In the genomic region with DNA sequence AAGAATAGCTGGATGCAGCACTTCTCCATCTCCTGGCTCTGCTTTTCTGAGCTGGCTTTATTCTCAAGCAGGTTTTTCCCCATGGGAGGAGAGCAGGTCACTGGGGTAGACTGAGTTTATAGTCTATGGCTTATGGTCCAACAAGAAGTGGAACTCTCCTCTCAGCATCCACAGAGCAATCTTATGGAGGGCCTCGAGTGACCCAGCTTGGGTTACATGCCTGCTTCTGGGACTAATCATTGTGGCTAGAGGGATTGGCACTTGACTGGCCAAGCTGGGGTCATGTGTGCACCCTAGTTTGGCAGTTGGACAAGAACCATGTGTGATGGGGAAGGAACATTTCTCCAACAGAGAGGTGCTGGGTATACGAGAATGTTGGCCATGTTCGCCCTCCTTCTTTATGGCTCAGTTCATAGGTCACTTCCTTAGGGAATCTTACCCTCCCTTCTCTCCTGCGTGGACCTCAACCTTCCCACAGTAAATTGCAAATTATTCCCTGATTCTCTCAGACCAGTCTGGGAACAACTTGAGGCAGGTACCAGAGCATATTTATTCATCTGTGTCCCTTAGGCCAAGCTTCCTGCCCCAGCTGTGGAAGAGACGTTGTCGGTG, we compare ENCODE assay signal across 13 cellular contexts. TPM values are rescaled to one million over a fixed set of nuclear protein-coding genes. Genes with fewer than 3 reads are reported as not detected.
DNase-seq lines count a peak whose midpoint lies in the region; ATAC-seq and TF ChIP-seq lines count a peak whose summit lies in the region.
"Had no signal": no experiment of that assay in that cellular context is flagged by ENCODE, and none has a peak within 500 bp of the region (broad histone marks: within the 10 kb centered on the region; RNA-seq: fewer than 3 reads in every experiment).

No MANE protein-coding gene starts in this region.

- peaks cover 13% of the 10 kb centered on the region for H3F3A ChIP-seq in Loucy (ENCODE audit: low read depth)

- no peak for ATAC-seq in CD4-positive, alpha-beta T cell (ENCODE audit: poor library complexity)
- ATAC-seq in GM18868 (IDR thresholded peaks at IDR 0.05; ENCODE audit: unreplicated experiment), result no peak
- no peak for ATAC-seq in GM19023 (IDR thresholded peaks at IDR 0.05; ENCODE audit: unreplicated experiment)
- no peak for ATAC-seq in HG02885 (IDR thresholded peaks at IDR 0.05; ENCODE audit: poor library complexity, unreplicated experiment)

- H2AFZ ChIP-seq in Loucy (ENCODE audit: low read length), result no peak overlapping the region

- peaks cover 4% of the 10 kb centered on the region; the same call in 1 of the 2 replicates for H3K79me2 ChIP-seq in Loucy (ENCODE audit: insufficient read depth, low read length)

- CTCF ChIA-PET in CD4-positive, alpha-beta T cell (lab: Charles Lee), result no interaction called here

- peaks cover 53% of the 10 kb centered on the region for H3K4me1 Mint-ChIP-seq in CD4-positive, alpha-beta T cell (ENCODE audit: low read depth)
- H3K4me1 Mint-ChIP-seq in nephron progenitor cell, result peaks cover 12% of the 10 kb centered on the region

- no peak for DNase-seq in CD4-positive, alpha-beta T cell
- DNase-seq in caudate nucleus (lab: John Stamatoyannopoulos, UW) (no peak), nephron progenitor cell (no peak)
- DNase-seq: foreskin melanocyte, left lung, NCI-H446 treated with DMSO at 0.1 percent for 48 hours had no signal

- peak overlapping the region; percentile 21 for H3K4me3 Mint-ChIP-seq in CD4-positive, alpha-beta T cell
- H3K4me3 Mint-ChIP-seq in nephron progenitor cell, result no peak overlapping the region
- H3K4me3 Mint-ChIP-seq: type B pancreatic cell had no signal

- peak overlapping the region; percentile 61 for H3K4me3 ChIP-seq in Loucy (ENCODE audit: low read length, poor library complexity, severe bottlenecking)
- H3K4me3 ChIP-seq: cardiac muscle cell, left lung, psoas muscle had no signal

- peaks cover 23% of the 10 kb centered on the region for H3K36me3 Mint-ChIP-seq in CD4-positive, alpha-beta T cell (ENCODE audit: low read depth)
- H3K36me3 Mint-ChIP-seq in nephron progenitor cell (ENCODE audit: low read depth), result peaks cover 24% of the 10 kb centered on the region

- peaks cover 60% of the 10 kb centered on the region for H3K4me1 ChIP-seq in Loucy (ENCODE audit: insufficient read depth, low read length, poor library complexity, severe bottlenecking)
- H3K4me1 ChIP-seq: psoas muscle had no signal

- H3K4me2 ChIP-seq in Loucy (ENCODE audit: low read depth, low read length, poor library complexity, severe bottlenecking), result peak overlapping the region; percentile 92

- no peaks in the 10 kb centered on the region for H3K9me2 ChIP-seq in Loucy (replicated peaks; ENCODE audit: low read depth, low read length)

- H3K36me3 ChIP-seq in Loucy (ENCODE audit: insufficient read depth, low read length), result no peaks in the 10 kb centered on the region

- no peaks in the 10 kb centered on the region for H4K20me1 ChIP-seq in Loucy (ENCODE audit: insufficient read depth, low read length, poor library complexity, severe bottlenecking)

- POLR2A ChIA-PET in CD4-positive, alpha-beta T cell (lab: Charles Lee), result interaction anchor here (0.6 to 1.5 kb wide), 4 partner anchors 14 to 29 kb away, joined by 3 to 4 read pairs (median 3); a partner anchor contains a TSS

- H3K27ac ChIP-seq in CD4-positive, alpha-beta T cell (ENCODE audit: low read depth, low read length), result no peak overlapping the region
- peak overlapping the region; percentile 69 for H3K27ac ChIP-seq in caudate nucleus (ENCODE audit: low read depth, low read length)
- H3K27ac ChIP-seq: cardiac muscle cell, psoas muscle had no signal

- intact Hi-C loops in CD4-positive, alpha-beta T cell (cut with DNase I, micrococcal nuclease), result no loop called here

- H3K27me3 ChIP-seq in CD4-positive, alpha-beta T cell (ENCODE audit: control insufficient read depth, insufficient read depth, low read length), result no peaks in the 10 kb centered on the region
- H3K27me3 ChIP-seq in Loucy (ENCODE audit: insufficient read depth, low read length, poor library complexity, severe bottlenecking), result no peaks in the 10 kb centered on the region
- H3K27me3 ChIP-seq: cardiac muscle cell, left lung had no signal

- H3K9ac ChIP-seq in Loucy (ENCODE audit: low read depth, low read length, poor library complexity, severe bottlenecking), result peak overlapping the region; percentile 75

- peak overlapping the region; percentile 27 for H3K27ac Mint-ChIP-seq in CD4-positive, alpha-beta T cell
- H3K27ac Mint-ChIP-seq in nephron progenitor cell, result peak overlapping the region; percentile 57
- H3K27ac Mint-ChIP-seq: type B pancreatic cell had no signal

- no peak for TF ChIP-seq CTCF in CD4-positive, alpha-beta T cell (IDR thresholded peaks at IDR 0.05)
- no peak for TF ChIP-seq CTCF in Loucy (conservative IDR thresholded peaks at IDR 0.05; ENCODE audit: low read length)
- no peak for TF ChIP-seq CTCF in nephron progenitor cell (IDR thresholded peaks at IDR 0.05)

- no peaks in the 10 kb centered on the region for H3K27me3 Mint-ChIP-seq in CD4-positive, alpha-beta T cell
- no peaks in the 10 kb centered on the region for H3K27me3 Mint-ChIP-seq in nephron progenitor cell (ENCODE audit: low read depth, poor library complexity)
- H3K27me3 Mint-ChIP-seq: type B pancreatic cell had no signal

- no peaks in the 10 kb centered on the region for H3K9me3 ChIP-seq in CD4-positive, alpha-beta T cell (ENCODE audit: control insufficient read depth, low read length)
- H3K9me3 ChIP-seq in Loucy (ENCODE audit: insufficient read depth, low read depth, low read length), result no peaks in the 10 kb centered on the region
- H3K9me3 ChIP-seq: left lung, psoas muscle had no signal

- H3K9me3 Mint-ChIP-seq in CD4-positive, alpha-beta T cell, result no peaks in the 10 kb centered on the region
- no peaks in the 10 kb centered on the region for H3K9me3 Mint-ChIP-seq in nephron progenitor cell
- H3K9me3 Mint-ChIP-seq: type B pancreatic cell had no signal

RNA-seq across cellular contexts. Expression of a gene that starts 8.9 kb away (rescaled TPM):
- total RNA-seq in CD4-positive, alpha-beta T cell, result 1 to 10 TPM in 1 of 2 experiments, under 1 TPM in 1; 0.74 to 1.1 TPM

RNA-seq across cellular contexts. Expression of a gene that starts 13.6 kb away (rescaled TPM):
- 10 to 100 TPM; 14.7 to 16.5 TPM for total RNA-seq in CD4-positive, alpha-beta T cell

RNA-seq across cellular contexts. Expression of a gene that starts 14.3 kb away (rescaled TPM):
- 10 to 100 TPM; 88.7 to 91.3 TPM for total RNA-seq in CD4-positive, alpha-beta T cell

RNA-seq across cellular contexts. Expression of a gene that starts 28.9 kb away (rescaled TPM):
- 1 to 10 TPM; 7.1 to 8.9 TPM for total RNA-seq in CD4-positive, alpha-beta T cell

RNA-seq across cellular contexts. Expression of a gene that starts 31.4 kb away (rescaled TPM):
- total RNA-seq in CD4-positive, alpha-beta T cell, result 10 to 100 TPM; 50.5 to 58.6 TPM
